ENCODE assay signal across 19 cellular contexts in genomic region chr3:170536712-170537111, GRCh38. TPM values are rescaled to one million over a fixed set of nuclear protein-coding genes. Genes with fewer than 3 reads are reported as not detected.
DNase-seq lines count a peak whose midpoint lies in the region; ATAC-seq, FAIRE-seq and TF ChIP-seq lines count a peak whose summit lies in the region.
"Had no signal": no experiment of that assay in that cellular context is flagged by ENCODE, and none has a peak within 500 bp of the region (broad histone marks: within the 10 kb centered on the region; RNA-seq: fewer than 3 reads in every experiment).

No MANE protein-coding gene starts in this region.

- H3K27me3 Mint-ChIP-seq in activated CD8-positive, alpha-beta T cell treated with anti-CD3 and anti-CD28 coated beads, Interleukin-2, amount 10 ng/mL, durations not matched to agents 7 days and 5 days (ENCODE audit: low read depth): peaks cover 19% of the 10 kb centered on the region
- H3K27me3 Mint-ChIP-seq in naive thymus-derived CD8-positive, alpha-beta T cell: peaks cover 14 to 41% (median 24%) of the 10 kb centered on the region in 5 donors

- H2AFZ ChIP-seq in K562 (ENCODE audit: low read depth, low read length): no peak overlapping the region
- H2AFZ ChIP-seq: GM23248 had no signal

- intact Hi-C loops in K562 (cut with micrococcal nuclease): no loop called here
- intact Hi-C loops in left colon (cut with DNase I, micrococcal nuclease): no loop called here

- peaks cover 2 to 4% of the 10 kb centered on the region in 2 experiments; a peak in 4 of 5 replicates for H3K27me3 ChIP-seq in K562 (ENCODE audit: control insufficient read depth in 2 of 2, insufficient read depth in 2 of 2, low read length in 2 of 2)
- H3K27me3 ChIP-seq: BLaER1 treated with 17β-estradiol and CSF1 and Interleukin-3, amounts not matched to agents 10 nM and 100 nM had no signal

- no peak for FAIRE-seq in K562 (lab: Jason Lieb, UNC)

- no peak for TF ChIP-seq EP300 in K562 (IDR thresholded peaks at IDR 0.05; ENCODE audit: low read length)

- no peak overlapping the region for H3K4me3 Mint-ChIP-seq in activated CD8-positive, alpha-beta T cell treated with anti-CD3 and anti-CD28 coated beads, Interleukin-2, amount 10 ng/mL, durations not matched to agents 7 days and 5 days
- no peak overlapping the region for H3K4me3 Mint-ChIP-seq in naive thymus-derived CD8-positive, alpha-beta T cell
- H3K4me3 Mint-ChIP-seq: CD4-positive, alpha-beta memory T cell; H9 had no signal

- no peaks in the 10 kb centered on the region for H3K36me3 ChIP-seq in K562 (ENCODE audit: control insufficient read depth, insufficient read depth, low read length)
- H3K36me3 ChIP-seq: BLaER1 treated with 17β-estradiol and CSF1 and Interleukin-3, amounts not matched to agents 10 nM and 100 nM had no signal

- no peaks in the 10 kb centered on the region for H3K36me3 Mint-ChIP-seq in activated CD8-positive, alpha-beta T cell treated with anti-CD3 and anti-CD28 coated beads, Interleukin-2, amount 10 ng/mL, durations not matched to agents 7 days and 5 days (ENCODE audit: low read depth)
- no peaks in the 10 kb centered on the region for H3K36me3 Mint-ChIP-seq in naive thymus-derived CD8-positive, alpha-beta T cell
- H3K36me3 Mint-ChIP-seq: CD4-positive, alpha-beta memory T cell had no signal

- no peak for ATAC-seq in K562
- no peak for ATAC-seq in activated CD8-positive, alpha-beta T cell treated with anti-CD3 and anti-CD28 coated beads, Interleukin-2, amount 10 ng/mL, durations not matched to agents 7 days and 5 days
- ATAC-seq in naive thymus-derived CD8-positive, alpha-beta T cell: no peak
- no peak for ATAC-seq in left colon

- DNase-seq in DMS53 (lab: John Stamatoyannopoulos, UW) (peak; percentile 26), DMS53 treated with DMSO at 0.1 percent for 48 hours (lab: John Stamatoyannopoulos, UW; ENCODE audit: unreplicated experiment) (no peak), DMS79 treated with DMSO at 0.1 percent for 48 hours (lab: John Stamatoyannopoulos, UW) (peak; percentile 49), NCI-H2171 (lab: John Stamatoyannopoulos, UW) (peak; percentile 22), K562 (ENCODE audit: extremely low read depth in 1 of 4, low spot score in 3 of 4) (no peak), left colon (no peak)
- DNase-seq in activated CD8-positive, alpha-beta T cell treated with anti-CD3 and anti-CD28 coated beads, Interleukin-2, amount 10 ng/mL, durations not matched to agents 7 days and 5 days: no peak
- DNase-seq in naive thymus-derived CD8-positive, alpha-beta T cell: no peak
- DNase-seq: 8988T; Caco-2; CD4-positive, alpha-beta memory T cell; GM23248; H9; NCI-H510A; Right ventricle myocardium superior; T-helper 2 cell had no signal

- in situ Hi-C loops in K562 (cut with MboI): no loop called here

- TF ChIP-seq RAD21 in K562 (CRISPR knock-in tag; conservative IDR thresholded peaks at IDR 0.05 in 1 of 2, IDR thresholded peaks at IDR 0.05 in 1 of 2): no peak

- no peaks in the 10 kb centered on the region for H3K9me1 ChIP-seq in K562 (ENCODE audit: control insufficient read depth, insufficient read depth, low read length)

- no peaks in the 10 kb centered on the region for H3K79me2 ChIP-seq in K562 (ENCODE audit: control insufficient read depth, insufficient read depth, low read length)

- no peaks in the 10 kb centered on the region for H4K20me1 ChIP-seq in K562 (replicated peaks; ENCODE audit: control insufficient read depth, insufficient read depth, low read length)
- H4K20me1 ChIP-seq: BLaER1 treated with 17β-estradiol and CSF1 and Interleukin-3, amounts not matched to agents 10 nM and 100 nM had no signal

- BruUV-seq in K562 (replicated peaks; lab: Mats Ljungman, UMichigan): no TSS peak

- no peaks in the 10 kb centered on the region for H3K4me1 Mint-ChIP-seq in activated CD8-positive, alpha-beta T cell treated with anti-CD3 and anti-CD28 coated beads, Interleukin-2, amount 10 ng/mL, durations not matched to agents 7 days and 5 days (ENCODE audit: low read depth)
- H3K4me1 Mint-ChIP-seq in naive thymus-derived CD8-positive, alpha-beta T cell: no peaks in the 10 kb centered on the region
- H3K4me1 Mint-ChIP-seq: CD4-positive, alpha-beta memory T cell; H9 had no signal

- H3K27ac ChIP-seq in K562 (ENCODE audit: extremely low read depth, low read depth, low read length): no peak overlapping the region
- H3K27ac ChIP-seq: BLaER1 treated with 17β-estradiol and CSF1 and Interleukin-3, amounts not matched to agents 10 nM and 100 nM; GM23248; HL-60 had no signal

- POLR2A ChIA-PET in K562 (lab: Yijun Ruan, JAX): no interaction called here
- POLR2A ChIA-PET in activated CD8-positive, alpha-beta T cell treated with anti-CD3 and anti-CD28 coated beads, Interleukin-2, amount 10 ng/mL, durations not matched to agents 7 days and 5 days (lab: Charles Lee): no interaction called here
- POLR2A ChIA-PET in naive thymus-derived CD8-positive, alpha-beta T cell (lab: Charles Lee): no interaction called here

- H3K9ac ChIP-seq in K562 (ENCODE audit: insufficient read depth in 1 of 2, low read depth in 2 of 2, low read length in 2 of 2): no peak overlapping the region
- H3K9ac ChIP-seq: BLaER1 treated with 17β-estradiol and CSF1 and Interleukin-3, amounts not matched to agents 10 nM and 100 nM; GM23248 had no signal

- no peaks in the 10 kb centered on the region for H3K4me1 ChIP-seq in K562 (replicated peaks in 1 of 2; ENCODE audit: control insufficient read depth in 2 of 2, insufficient read depth in 2 of 2, low read length in 2 of 2)
- H3K4me1 ChIP-seq: BLaER1 treated with 17β-estradiol and CSF1 and Interleukin-3, amounts not matched to agents 10 nM and 100 nM; Caco-2 had no signal

- H3K27ac Mint-ChIP-seq in activated CD8-positive, alpha-beta T cell treated with anti-CD3 and anti-CD28 coated beads, Interleukin-2, amount 10 ng/mL, durations not matched to agents 7 days and 5 days: no peak overlapping the region
- no peak overlapping the region for H3K27ac Mint-ChIP-seq in naive thymus-derived CD8-positive, alpha-beta T cell
- H3K27ac Mint-ChIP-seq: CD4-positive, alpha-beta memory T cell; H9 had no signal

- TF ChIP-seq POLR2A in K562 (conservative IDR thresholded peaks at IDR 0.05): no peak

- CTCF ChIA-PET in K562 (lab: Yijun Ruan, JAX; ENCODE audit: low intra/inter-chr PET ratio): no interaction called here
- CTCF ChIA-PET in activated CD8-positive, alpha-beta T cell treated with anti-CD3 and anti-CD28 coated beads, Interleukin-2, amount 10 ng/mL, durations not matched to agents 7 days and 5 days (lab: Charles Lee): no interaction called here

- TF ChIP-seq CTCF in K562 (IDR thresholded peaks at IDR 0.05 in 2 of 3, conservative IDR thresholded peaks at IDR 0.05 in 1 of 3; ENCODE audit: insufficient read depth in 2 of 3, low read depth in 1 of 3, low read length in 3 of 3): no peak

- no peaks in the 10 kb centered on the region for H3K9me3 ChIP-seq in K562 (replicated peaks; ENCODE audit: control insufficient read depth, insufficient read depth, low read depth, low read length)
- H3K9me3 ChIP-seq: BLaER1 treated with 17β-estradiol and CSF1 and Interleukin-3, amounts not matched to agents 10 nM and 100 nM; Caco-2 had no signal

- H3K4me3 ChIP-seq in K562: no peak overlapping the region
- H3K4me3 ChIP-seq: BLaER1 treated with 17β-estradiol and CSF1 and Interleukin-3, amounts not matched to agents 10 nM and 100 nM; GM23248 had no signal

- no peaks in the 10 kb centered on the region for H3K9me3 Mint-ChIP-seq in activated CD8-positive, alpha-beta T cell treated with anti-CD3 and anti-CD28 coated beads, Interleukin-2, amount 10 ng/mL, durations not matched to agents 7 days and 5 days (ENCODE audit: insufficient read depth)
- H3K9me3 Mint-ChIP-seq in naive thymus-derived CD8-positive, alpha-beta T cell: no peaks in the 10 kb centered on the region
- H3K9me3 Mint-ChIP-seq: H9 had no signal

- no peak overlapping the region for H3K4me2 ChIP-seq in K562 (ENCODE audit: insufficient read depth, low read length)
- H3K4me2 ChIP-seq: BLaER1 treated with 17β-estradiol and CSF1 and Interleukin-3, amounts not matched to agents 10 nM and 100 nM had no signal

TF ChIP-seq in K562, 482 proteins besides CTCF, POLR2A, EP300 and RAD21 (continues in another document):
- TF ChIP-seq E2F6 (IDR thresholded peaks at IDR 0.05; ENCODE audit: borderline replicate concordance in 1 of 2, extremely low read depth in 1 of 2, insufficient read depth in 1 of 2, insufficient read length in 1 of 2, low read depth in 1 of 2, low read length in 1 of 2, poor library complexity in 1 of 2, severe bottlenecking in 1 of 2) (no peak), ZNF12 (CRISPR knock-in tag; IDR thresholded peaks at IDR 0.05) (0 out of 2 replicates have a peak, but pooled peaks have one; percentile 53), SMARCE1 (IDR thresholded peaks at IDR 0.05) (no peak), TAF1 (IDR thresholded peaks at IDR 0.05; ENCODE audit: control insufficient read depth, extremely low read depth, insufficient read depth, low read length, severe bottlenecking) (no peak)

RNA-seq across cellular contexts. Expression of gene SLC7A14, which starts 49.2 kb away (rescaled TPM):
- total RNA-seq in K562 (2011; cell fraction: chromatin; rRNA removed; ENCODE audit: low replicate concordance): not detected in 2 replicates
- total RNA-seq in K562 (2011; cell fraction: nucleolus; rRNA removed): not detected in 2 replicates
- total RNA-seq in K562 (2011; cell fraction: nucleoplasm; rRNA removed): not detected in 2 replicates
- total RNA-seq in K562 (2014; rRNA removed): not detected in 2 replicates
- total RNA-seq in K562 (2014; rRNA removed; fragmentation: Illumina TruSeq; extraction: Trizol): not detected in 2 replicates
- total RNA-seq in K562 (2015; rRNA removed; fragmentation: Illumina TruSeq; extraction: Trizol): not detected in 2 replicates
- not detected in 2 replicates for total RNA-seq in K562 (2021)
- not detected in 2 replicates for polyA plus RNA-seq in K562 (2011; rRNA removed)
- polyA plus RNA-seq in K562 (2011; cell fraction: cytosol; rRNA removed): not detected in 2 replicates
- not detected in 2 replicates for polyA plus RNA-seq in K562 (2011; cell fraction: nucleus; rRNA removed)
- not detected in 2 replicates for polyA plus RNA-seq in K562 (2012)
- not detected in 2 replicates for polyA plus RNA-seq in K562 (2014; fragmentation: Illumina TruSeq; extraction: Trizol)
- not detected for polyA plus RNA-seq in K562 (2014; fragmentation: Nextera tagmentation; extraction: Ambion mirVana)
- polyA plus RNA-seq in K562 (2014; rRNA removed): not detected in 2 replicates
- polyA minus RNA-seq in K562 (2011; rRNA and poly(A)+ RNA removed): under 0.01 TPM in 1 of 2 replicates, not detected in the other
- polyA minus RNA-seq in K562 (2011; cell fraction: cytosol; rRNA and poly(A)+ RNA removed): not detected in 2 replicates
- not detected in 2 replicates for polyA minus RNA-seq in K562 (2011; cell fraction: nucleus; rRNA and poly(A)+ RNA removed)
- total RNA-seq in activated CD8-positive, alpha-beta T cell treated with anti-CD3 and anti-CD28 coated beads, Interleukin-2, amount 10 ng/mL, durations not matched to agents 7 days and 5 days: not detected
- total RNA-seq in naive thymus-derived CD8-positive, alpha-beta T cell: not detected
- not detected for polyA plus RNA-seq in naive thymus-derived CD8-positive, alpha-beta T cell
- under 1 TPM; 0.15 to 0.34 TPM for total RNA-seq in left colon
- total RNA-seq: Caco-2; CD4-positive, alpha-beta memory T cell; GM23248; HT1080; Right ventricle myocardium superior had no signal
- polyA plus RNA-seq: CD4-positive, alpha-beta memory T cell had no signal

Comparison
In these comparisons a context has a peak if more than half of its experiments do, and no peak if none do; other contexts are left out.
1. DNase-seq: peak in DMS53 (single experiment), DMS79 treated with DMSO at 0.1 percent for 48 hours (single experiment) and NCI-H2171 (single experiment); none in DMS53 treated with DMSO at 0.1 percent for 48 hours (single experiment), K562 (0 of 4), activated CD8-positive, alpha-beta T cell treated with anti-CD3 and anti-CD28 coated beads, Interleukin-2, amount 10 ng/mL, durations not matched to agents 7 days and 5 days (single experiment), naive thymus-derived CD8-positive, alpha-beta T cell (0 of 10) and left colon (0 of 2).